ENCODE assay signal across 8 cellular contexts in the genomic region with DNA sequence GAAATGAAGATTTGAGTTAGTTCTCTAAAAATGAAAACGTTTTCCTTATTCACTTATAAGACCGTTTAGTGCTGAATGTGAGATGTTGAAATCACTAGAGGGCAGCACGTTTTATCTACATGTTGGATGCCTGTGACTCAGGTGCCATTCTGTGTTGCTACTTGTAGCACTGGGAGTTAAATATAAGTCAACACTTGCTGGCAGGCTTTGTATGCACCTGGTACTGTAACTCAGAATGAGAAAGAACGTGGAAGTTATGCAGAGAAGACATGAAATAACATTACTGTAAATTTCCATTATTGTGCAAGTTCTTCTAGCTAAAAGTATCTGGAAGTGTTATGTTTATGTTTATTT. TPM values are rescaled to one million over a fixed set of nuclear protein-coding genes. Genes with fewer than 3 reads are reported as not detected.
DNase-seq lines count a peak whose midpoint lies in the region; ATAC-seq, FAIRE-seq and TF ChIP-seq lines count a peak whose summit lies in the region.

No MANE protein-coding gene starts in this region.

- TF ChIP-seq POLR2A in adrenal gland (IDR thresholded peaks at IDR 0.05): no peak

- H3K36me3 ChIP-seq in adrenal gland (replicated peaks in 1 of 2) (peaks cover 0 to 6% of the 10 kb centered on the region in 2 donors), kidney (ENCODE audit: control insufficient read depth in 1 of 2, insufficient read depth in 2 of 2, low read length in 2 of 2) (no peaks in the 10 kb centered on the region)

- H3K4me1 ChIP-seq in adrenal gland (replicated peaks in 1 of 2) (peaks cover 0 to 13% of the 10 kb centered on the region in 2 donors), kidney (ENCODE audit: control insufficient read depth in 1 of 2, insufficient read depth in 1 of 2, low read depth in 1 of 2, low read length in 2 of 2) (no peaks in the 10 kb centered on the region)

- peaks cover 11% of the 10 kb centered on the region for H3K4me1 Mint-ChIP-seq in stimulated activated naive CD8-positive, alpha-beta T cell treated with anti-CD3 and anti-CD28 coated beads, Interleukin-15, amount 100 ng/mL, for 72 hours

- ATAC-seq in GM21576 (IDR thresholded peaks at IDR 0.05; ENCODE audit: unreplicated experiment) (peak; percentile 56), HG02840 (IDR thresholded peaks at IDR 0.05; ENCODE audit: low FRiP score, unreplicated experiment) (no peak), GM21825 (IDR thresholded peaks at IDR 0.05; ENCODE audit: unreplicated experiment) (no peak)
- ATAC-seq in stimulated activated naive CD8-positive, alpha-beta T cell treated with anti-CD3 and anti-CD28 coated beads, Interleukin-15, amount 100 ng/mL, for 72 hours: no peak

- no peak overlapping the region for H3K9ac ChIP-seq in kidney (ENCODE audit: low read length in 2 of 2)

- 9 to 19% (median 14%) methylated on average over 4 of the region's 4 CpGs for WGBS in adrenal gland, 4 donors

- FAIRE-seq in kidney (lab: Jason Lieb, UNC): peak; percentile 81

- H3K27me3 ChIP-seq in adrenal gland: no peaks in the 10 kb centered on the region

- peak; percentile 4 for DNase-seq in DMS153 treated with DMSO at 0.1 percent for 48 hours (lab: John Stamatoyannopoulos, UW; ENCODE audit: unreplicated experiment)
- DNase-seq in NCI-H1694 (lab: John Stamatoyannopoulos, UW): peak; percentile 5
- peak; percentile 33 to 72 (median 58) for DNase-seq in adrenal gland
- DNase-seq in kidney: no peak
- DNase-seq in stimulated activated naive CD8-positive, alpha-beta T cell treated with anti-CD3 and anti-CD28 coated beads, Interleukin-15, amount 100 ng/mL, for 72 hours: no peak

- no peak overlapping the region for H3K4me3 Mint-ChIP-seq in stimulated activated naive CD8-positive, alpha-beta T cell treated with anti-CD3 and anti-CD28 coated beads, Interleukin-15, amount 100 ng/mL, for 72 hours

- H3K9me3 ChIP-seq in adrenal gland (replicated peaks in 1 of 3): no peaks in the 10 kb centered on the region
- no peaks in the 10 kb centered on the region for H3K9me3 ChIP-seq in kidney (ENCODE audit: control insufficient read depth in 1 of 2, low read length in 2 of 2)

- no peaks in the 10 kb centered on the region for H3K9me3 Mint-ChIP-seq in stimulated activated naive CD8-positive, alpha-beta T cell treated with anti-CD3 and anti-CD28 coated beads, Interleukin-15, amount 100 ng/mL, for 72 hours

- TF ChIP-seq CTCF in adrenal gland (IDR thresholded peaks at IDR 0.05): peak in 4 of 6 experiments; percentile 9 to 30 (median 26)
- TF ChIP-seq CTCF in kidney (IDR thresholded peaks at IDR 0.05; ENCODE audit: borderline replicate concordance, extremely low read depth, insufficient read depth): peak; percentile 52

- intact Hi-C loops in adrenal gland (cut with DNase I) (loop anchor here in 1 of 2 donors (10.0 kb wide), 1 partner anchor 59 kb away; the partner anchor contains the start of gene NEXN), kidney (cut with DNase I) (no loop called here)

- H3K4me3 ChIP-seq in adrenal gland: no peak overlapping the region
- no peak overlapping the region for H3K4me3 ChIP-seq in kidney (ENCODE audit: low read length in 2 of 2)

- no peak overlapping the region for H3K27ac Mint-ChIP-seq in stimulated activated naive CD8-positive, alpha-beta T cell treated with anti-CD3 and anti-CD28 coated beads, Interleukin-15, amount 100 ng/mL, for 72 hours

- H3K27ac ChIP-seq in adrenal gland (peak overlapping the region in 2 of 5 donors; percentile 23 to 44), kidney (ENCODE audit: low read depth in 2 of 2, low read length in 2 of 2) (no peak overlapping the region)

- H3K27me3 Mint-ChIP-seq in stimulated activated naive CD8-positive, alpha-beta T cell treated with anti-CD3 and anti-CD28 coated beads, Interleukin-15, amount 100 ng/mL, for 72 hours: no peaks in the 10 kb centered on the region

RNA-seq across cellular contexts. Expression of gene MIGA1, which starts 45.9 kb away (rescaled TPM):
- 10 to 100 TPM in 7 of 8 donors, 1 to 10 TPM in 1; 9.6 to 24.2 (median 17.2) TPM for total RNA-seq in adrenal gland
- 10 to 100 TPM in 1 of 3 donors, 1 to 10 TPM in 2; 2.4 to 17.0 (median 2.7) TPM for polyA plus RNA-seq in adrenal gland
- total RNA-seq in kidney: 25.5 TPM
- 5.4 TPM for polyA plus RNA-seq in kidney (ENCODE audit: insufficient read depth, low read depth, low replicate concordance)

Comparison
In these comparisons a context has a peak if more than half of its experiments do, and no peak if none do; other contexts are left out.
1. DNase-seq: peak in DMS153 treated with DMSO at 0.1 percent for 48 hours (single experiment), NCI-H1694 (single experiment) and adrenal gland (7 of 7); none in kidney (single experiment) and stimulated activated naive CD8-positive, alpha-beta T cell treated with anti-CD3 and anti-CD28 coated beads, Interleukin-15, amount 100 ng/mL, for 72 hours (0 of 2).